In genomic region chr5:179833709-179834070, GRCh38 we compare ENCODE assay signal across 1 cellular context.
TF ChIP-seq lines count a peak whose summit lies in the region.

No MANE protein-coding gene starts in this region.

TF ChIP-seq in GM23338, 12 proteins besides CTCF, POLR2A, EP300 and RAD21:
- TF ChIP-seq REST (IDR thresholded peaks at IDR 0.05; ENCODE audit: unreplicated experiment): no peak
- TF ChIP-seq JUNB (IDR thresholded peaks at IDR 0.05; ENCODE audit: unreplicated experiment): no peak
- TF ChIP-seq ZNF331 (CRISPR knock-in tag; IDR thresholded peaks at IDR 0.05; ENCODE audit: low read depth): no peak
- no peak for TF ChIP-seq NANOG (IDR thresholded peaks at IDR 0.05; ENCODE audit: borderline replicate concordance)
- TF ChIP-seq POLR2AphosphoS5 (IDR thresholded peaks at IDR 0.05; ENCODE audit: low read depth): no peak
- no peak for TF ChIP-seq EZH2phosphoT487 (IDR thresholded peaks at IDR 0.05; ENCODE audit: unreplicated experiment)
- no peak for TF ChIP-seq ZNF462 (CRISPR knock-in tag; IDR thresholded peaks at IDR 0.05)
